ENCODE assay signal across 19 cellular contexts in genomic region chr11:45341379-45341778, GRCh38. TPM values are rescaled to one million over a fixed set of nuclear protein-coding genes. Genes with fewer than 3 reads are reported as not detected.
"Had no signal": no experiment of that assay in that cellular context is flagged by ENCODE, and none has a peak within 500 bp of the region (broad histone marks: within the 10 kb centered on the region; RNA-seq: fewer than 3 reads in every experiment).

No MANE protein-coding gene starts in this region.

- H3K4me3 ChIP-seq: adrenal gland, cardiac muscle cell, dorsolateral prefrontal cortex, prostate gland, skin epidermis, thyroid gland had no signal

- H3K27me3 ChIP-seq: adrenal gland, cardiac muscle cell, thyroid gland had no signal

- H3K36me3 ChIP-seq: adrenal gland, cardiac muscle cell, prostate gland, thyroid gland had no signal

- H3K27ac Mint-ChIP-seq: activated naive CD4-positive, alpha-beta T cell treated with anti-CD3 and anti-CD28 coated beads, Interleukin-2, amount 50 U/mL, for 24 hours; activated T-cell treated with anti-CD3 and anti-CD28 coated beads, Interleukin-2, amount 50 U/mL, for 24 hours; memory B cell; naive thymus-derived CD8-positive, alpha-beta T cell; stimulated activated naive B cell treated with anti-CD40 and anti-IgM and Interleukin-4, amounts not matched to agents 10 μg/mL and 1 μg/mL and 100 μg/mL, for 72 hours had no signal

- H3K9me3 Mint-ChIP-seq: activated naive CD4-positive, alpha-beta T cell treated with anti-CD3 and anti-CD28 coated beads, Interleukin-2, amount 50 U/mL, for 24 hours; activated T-cell treated with anti-CD3 and anti-CD28 coated beads, Interleukin-2, amount 50 U/mL, for 24 hours; memory B cell; naive thymus-derived CD8-positive, alpha-beta T cell; stimulated activated naive B cell treated with anti-CD40 and anti-IgM and Interleukin-4, amounts not matched to agents 10 μg/mL and 1 μg/mL and 100 μg/mL, for 72 hours had no signal

- H3K27ac ChIP-seq: adrenal gland, cardiac muscle cell, dorsolateral prefrontal cortex, prostate gland, thyroid gland had no signal

- DNase-seq: activated CD4-positive, alpha-beta T cell treated with anti-CD3 and anti-CD28 coated beads, Interleukin-2, amount 50 U/mL, for 48 hours; activated T-cell treated with anti-CD3 and anti-CD28 coated beads, Interleukin-2, amount 50 U/mL, for 24 hours; adrenal gland; dorsolateral prefrontal cortex; hippocampal formation; kidney glomerular epithelial cell; left ventricle myocardium superior; naive thymus-derived CD8-positive, alpha-beta T cell; occipital lobe; right cardiac atrium; stimulated activated CD4-positive, alpha-beta T cell treated with anti-CD3 and anti-CD28 coated beads, Interleukin-15, amount 100 ng/mL, for 24 hours; stimulated activated CD4-positive, alpha-beta T cell treated with anti-CD3 and anti-CD28 coated beads, Interleukin-4, amount 100 ng/mL, for 1 hour; stimulated activated naive B cell treated with anti-CD40 and anti-IgM and Interleukin-4, amounts not matched to agents 10 μg/mL and 1 μg/mL and 100 μg/mL, for 72 hours; thyroid gland had no signal

- H3K4me3 Mint-ChIP-seq: activated naive CD4-positive, alpha-beta T cell treated with anti-CD3 and anti-CD28 coated beads, Interleukin-2, amount 50 U/mL, for 24 hours; activated T-cell treated with anti-CD3 and anti-CD28 coated beads, Interleukin-2, amount 50 U/mL, for 24 hours; memory B cell; stimulated activated naive B cell treated with anti-CD40 and anti-IgM and Interleukin-4, amounts not matched to agents 10 μg/mL and 1 μg/mL and 100 μg/mL, for 72 hours had no signal

- H3K9me3 ChIP-seq: adrenal gland, prostate gland, thyroid gland had no signal

- H3K36me3 Mint-ChIP-seq: activated naive CD4-positive, alpha-beta T cell treated with anti-CD3 and anti-CD28 coated beads, Interleukin-2, amount 50 U/mL, for 24 hours; memory B cell; naive thymus-derived CD8-positive, alpha-beta T cell; stimulated activated naive B cell treated with anti-CD40 and anti-IgM and Interleukin-4, amounts not matched to agents 10 μg/mL and 1 μg/mL and 100 μg/mL, for 72 hours had no signal

RNA-seq across cellular contexts. Expression of gene SYT13, which starts 55.2 kb away (rescaled TPM):
- total RNA-seq: naive thymus-derived CD8-positive, alpha-beta T cell had no signal
- polyA plus RNA-seq: naive thymus-derived CD8-positive, alpha-beta T cell had no signal
